In genomic region chrX:41293269-41293668, GRCh38 we compare ENCODE assay signal across 11 cellular contexts. TPM values are rescaled to one million over a fixed set of nuclear protein-coding genes. Genes with fewer than 3 reads are reported as not detected.
DNase-seq lines count a peak whose midpoint lies in the region; ATAC-seq, FAIRE-seq and TF ChIP-seq lines count a peak whose summit lies in the region.
"Had no signal": no experiment of that assay in that cellular context is flagged by ENCODE, and none has a peak within 500 bp of the region (broad histone marks: within the 10 kb centered on the region; RNA-seq: fewer than 3 reads in every experiment).

No MANE protein-coding gene starts in this region.

- FAIRE-seq in RCC 7860 (lab: Jason Lieb, UNC), result no peak
- FAIRE-seq in GM12891 (lab: Jason Lieb, UNC), result no peak

- H3K36me3 Mint-ChIP-seq in activated T-helper 17 cell treated with anti-CD3 and anti-CD28 coated beads, Interleukin-2, amount 50 U/mL, for 72 hours (ENCODE audit: low read depth), result no peaks in the 10 kb centered on the region
- H3K36me3 Mint-ChIP-seq: memory B cell had no signal

- H3K4me2 ChIP-seq in Loucy (ENCODE audit: low read depth, low read length, poor library complexity, severe bottlenecking) (no peak overlapping the region), osteoblast (ENCODE audit: insufficient read depth, low read length) (no peak overlapping the region)

- H3K9me2 ChIP-seq in Loucy (replicated peaks; ENCODE audit: low read depth, low read length), result no peaks in the 10 kb centered on the region

- H3K4me3 Mint-ChIP-seq in activated T-helper 17 cell treated with anti-CD3 and anti-CD28 coated beads, Interleukin-2, amount 50 U/mL, for 72 hours, result no peak overlapping the region
- H3K4me3 Mint-ChIP-seq: memory B cell had no signal

- peak; percentile 21 to 33 for DNase-seq in activated T-cell treated with anti-CD3 and anti-CD28 coated beads, Interleukin-2, amount 50 U/mL, for 48 hours
- no peak for DNase-seq in activated T-cell treated with anti-CD3 and anti-CD28 coated beads, Interleukin-2, amount 50 U/mL, for 1 hour
- no peak for DNase-seq in osteoblast (ENCODE audit: insufficient read length, low spot score, missing footprints)
- DNase-seq in NCI-H187 treated with DMSO at 0.1 percent for 48 hours (lab: John Stamatoyannopoulos, UW), result no peak
- no peak for DNase-seq in RCC 7860 (ENCODE audit: low spot score)
- DNase-seq in GM12891 (ENCODE audit: insufficient read length, low spot score), result no peak
- DNase-seq: dorsolateral prefrontal cortex had no signal

- no peak overlapping the region for H3K27ac Mint-ChIP-seq in activated T-helper 17 cell treated with anti-CD3 and anti-CD28 coated beads, Interleukin-2, amount 50 U/mL, for 72 hours
- H3K27ac Mint-ChIP-seq: memory B cell had no signal

- no peaks in the 10 kb centered on the region for H3K79me2 ChIP-seq in Loucy (ENCODE audit: insufficient read depth, low read length)
- no peaks in the 10 kb centered on the region for H3K79me2 ChIP-seq in osteoblast (ENCODE audit: insufficient read depth, low read length)

- H3K27me3 ChIP-seq in Loucy (ENCODE audit: insufficient read depth, low read length, poor library complexity, severe bottlenecking) (no peaks in the 10 kb centered on the region), osteoblast (ENCODE audit: insufficient read depth, low read length) (no peaks in the 10 kb centered on the region)
- H3K27me3 ChIP-seq: vagina had no signal

- H3K9me3 ChIP-seq in Loucy (ENCODE audit: insufficient read depth, low read depth, low read length) (no peaks in the 10 kb centered on the region), osteoblast (ENCODE audit: low read depth, low read length) (no peaks in the 10 kb centered on the region)
- H3K9me3 ChIP-seq: vagina had no signal

- no peak overlapping the region for H3K4me3 ChIP-seq in Loucy (ENCODE audit: low read length, poor library complexity, severe bottlenecking)
- H3K4me3 ChIP-seq in osteoblast (ENCODE audit: insufficient read depth, low read length), result no peak overlapping the region
- H3K4me3 ChIP-seq: dorsolateral prefrontal cortex, vagina had no signal

- no peaks in the 10 kb centered on the region for H3F3A ChIP-seq in Loucy (ENCODE audit: low read depth)

- TF ChIP-seq POLR2A in GM12891 (IDR thresholded peaks at IDR 0.05; ENCODE audit: low read depth, low read length), result no peak

- H3K27me3 Mint-ChIP-seq in activated T-helper 17 cell treated with anti-CD3 and anti-CD28 coated beads, Interleukin-2, amount 50 U/mL, for 72 hours, result no peaks in the 10 kb centered on the region
- H3K27me3 Mint-ChIP-seq: memory B cell had no signal

- no peaks in the 10 kb centered on the region for H3K36me3 ChIP-seq in Loucy (ENCODE audit: insufficient read depth, low read length)
- H3K36me3 ChIP-seq in osteoblast (ENCODE audit: insufficient read depth, low read length), result no peaks in the 10 kb centered on the region
- H3K36me3 ChIP-seq: vagina had no signal

- no peaks in the 10 kb centered on the region for H3K4me1 Mint-ChIP-seq in activated T-helper 17 cell treated with anti-CD3 and anti-CD28 coated beads, Interleukin-2, amount 50 U/mL, for 72 hours

- H4K20me1 ChIP-seq in Loucy (ENCODE audit: insufficient read depth, low read length, poor library complexity, severe bottlenecking) (no peaks in the 10 kb centered on the region), osteoblast (ENCODE audit: insufficient read depth, low read length) (no peaks in the 10 kb centered on the region)

- peaks cover 3% of the 10 kb centered on the region for H3K9me3 Mint-ChIP-seq in activated T-helper 17 cell treated with anti-CD3 and anti-CD28 coated beads, Interleukin-2, amount 50 U/mL, for 72 hours

- TF ChIP-seq CTCF in Loucy (conservative IDR thresholded peaks at IDR 0.05; ENCODE audit: low read length), result peak; percentile 51
- peak; percentile 44 for TF ChIP-seq CTCF in osteoblast (IDR thresholded peaks at IDR 0.05; ENCODE audit: extremely low read depth, low read depth, low read length)

- no peak overlapping the region for H3K9ac ChIP-seq in Loucy (ENCODE audit: low read depth, low read length, poor library complexity, severe bottlenecking)

- peak; percentile 54 for ATAC-seq in activated T-helper 17 cell treated with anti-CD3 and anti-CD28 coated beads, Interleukin-2, amount 50 U/mL, for 72 hours (replicated peaks)

- H3K27ac ChIP-seq in osteoblast (ENCODE audit: low read depth, low read length), result no peak overlapping the region
- H3K27ac ChIP-seq: dorsolateral prefrontal cortex, vagina had no signal

- H3K4me1 ChIP-seq in Loucy (ENCODE audit: insufficient read depth, low read length, poor library complexity, severe bottlenecking) (no peaks in the 10 kb centered on the region), osteoblast (ENCODE audit: insufficient read depth, low read length) (peaks cover 3% of the 10 kb centered on the region)
- H3K4me1 ChIP-seq: vagina had no signal

- H2AFZ ChIP-seq in Loucy (ENCODE audit: low read length) (no peak overlapping the region), osteoblast (ENCODE audit: low read length) (no peak overlapping the region)

TF ChIP-seq in GM12891, 5 proteins besides CTCF, POLR2A, EP300 and RAD21:
- TF ChIP-seq POU2F2 (IDR thresholded peaks at IDR 0.05; ENCODE audit: low read depth, low read length), result no peak
- no peak for TF ChIP-seq POLR2AphosphoS5 (IDR thresholded peaks at IDR 0.05; ENCODE audit: low read depth, low read length)
- TF ChIP-seq PAX5 (IDR thresholded peaks at IDR 0.05; ENCODE audit: insufficient read depth, low read length, severe bottlenecking), result no peak
- TF ChIP-seq SPI1 (IDR thresholded peaks at IDR 0.05; ENCODE audit: low read depth, low read length), result no peak
- no peak for TF ChIP-seq TAF1 (IDR thresholded peaks at IDR 0.05; ENCODE audit: low read depth, low read length)

RNA-seq across cellular contexts. Expression of gene DDX3X, which starts 40.7 kb away (rescaled TPM):
- 100 to 1,000 TPM; 226 to 303 TPM for total RNA-seq in activated T-helper 17 cell treated with anti-CD3 and anti-CD28 coated beads, Interleukin-2, amount 50 U/mL, for 72 hours
- 160 and 203 TPM in 2 replicates for total RNA-seq in osteoblast
- polyA plus RNA-seq in GM12891 (2012; ENCODE audit: low read depth, missing spikeins), result 97.4 TPM

Comparison
In these comparisons a context has a peak if more than half of its experiments do, and no peak if none do; other contexts are left out.
1. DNase-seq: peak in activated T-cell treated with anti-CD3 and anti-CD28 coated beads, Interleukin-2, amount 50 U/mL, for 48 hours (2 of 2); none in activated T-cell treated with anti-CD3 and anti-CD28 coated beads, Interleukin-2, amount 50 U/mL, for 1 hour (single experiment), osteoblast (single experiment), NCI-H187 treated with DMSO at 0.1 percent for 48 hours (single experiment), RCC 7860 (single experiment) and GM12891 (single experiment).